1 cellular context compared by ENCODE assay signal in the genomic region with DNA sequence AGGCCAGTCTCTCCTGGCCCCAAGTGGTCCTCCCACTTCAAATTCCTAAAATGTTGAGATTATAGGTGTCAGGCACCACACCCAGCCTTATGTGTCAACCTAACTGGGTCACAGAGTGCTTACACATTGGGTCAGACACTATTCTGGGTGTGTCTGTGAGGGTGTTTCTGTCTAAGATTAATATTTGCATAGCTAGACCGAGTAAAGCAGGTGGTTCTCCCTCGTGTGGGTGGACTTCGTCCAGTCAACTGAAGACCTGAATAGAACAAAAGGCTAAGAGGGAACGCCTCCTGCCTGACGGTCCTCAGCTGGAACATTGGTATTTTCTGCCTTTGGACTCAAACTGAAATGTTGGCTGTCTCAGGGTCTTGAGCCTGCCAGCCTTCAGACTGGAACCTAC.
TF ChIP-seq lines count a peak whose summit lies in the region.

No MANE protein-coding gene starts in this region.

TF ChIP-seq in HepG2, 621 proteins besides CTCF, POLR2A, EP300 and RAD21 (continued from another document and continues in another):
- TF ChIP-seq GTF2F1 (IDR thresholded peaks at IDR 0.05; ENCODE audit: low read length) (no peak), ELF3 (CRISPR knock-in tag; IDR thresholded peaks at IDR 0.05) (0 out of 2 replicates have a peak, but pooled peaks have one; percentile 25), ZNF136 (CRISPR knock-in tag; IDR thresholded peaks at IDR 0.05; ENCODE audit: low read depth) (no peak), ZBTB7B (CRISPR knock-in tag; IDR thresholded peaks at IDR 0.05) (no peak), POLR2AphosphoS5 (IDR thresholded peaks at IDR 0.05; ENCODE audit: low read depth, low read length) (no peak), KDM6A (CRISPR knock-in tag; IDR thresholded peaks at IDR 0.05; ENCODE audit: low read depth) (no peak), NCOA2 (CRISPR knock-in tag; IDR thresholded peaks at IDR 0.05) (no peak), ARNT2 (CRISPR knock-in tag; IDR thresholded peaks at IDR 0.05; ENCODE audit: low read depth) (no peak), FOXP1 (IDR thresholded peaks at IDR 0.05) (no peak), FOXP1 (CRISPR knock-in tag; IDR thresholded peaks at IDR 0.05) (0 out of 2 replicates have a peak, but pooled peaks have one; percentile 40), SRY (CRISPR knock-in tag; IDR thresholded peaks at IDR 0.05) (no peak), YY1 (IDR thresholded peaks at IDR 0.05; ENCODE audit: insufficient read depth, insufficient replicate concordance, low read depth, low read length) (no peak), SKI (IDR thresholded peaks at IDR 0.05; ENCODE audit: partially characterized antibody) (peak; percentile 84), PHB2 (IDR thresholded peaks at IDR 0.05; ENCODE audit: partially characterized antibody) (no peak), ZNF12 (CRISPR knock-in tag; IDR thresholded peaks at IDR 0.05) (no peak), ATF7 (IDR thresholded peaks at IDR 0.05) (no peak), ATF7 (CRISPR knock-in tag; IDR thresholded peaks at IDR 0.05) (no peak), ZNF17 (CRISPR knock-in tag; IDR thresholded peaks at IDR 0.05) (no peak), FOXJ3 (CRISPR knock-in tag; IDR thresholded peaks at IDR 0.05; ENCODE audit: borderline replicate concordance) (peak; percentile 68; the same call in 1 of the 2 replicates), ARID5B (CRISPR knock-in tag; IDR thresholded peaks at IDR 0.05) (peak; percentile 65), E2F2 (CRISPR knock-in tag; IDR thresholded peaks at IDR 0.05; ENCODE audit: borderline replicate concordance) (no peak), ISL2 (CRISPR knock-in tag; IDR thresholded peaks at IDR 0.05) (no peak), FOSL1 (CRISPR knock-in tag; IDR thresholded peaks at IDR 0.05; ENCODE audit: borderline replicate concordance) (no peak), KMT2A (CRISPR knock-in tag; IDR thresholded peaks at IDR 0.05) (no peak), SKIL (CRISPR knock-in tag; IDR thresholded peaks at IDR 0.05; ENCODE audit: borderline replicate concordance) (no peak; the same call in 1 of the 2 replicates), ERF (CRISPR knock-in tag; IDR thresholded peaks at IDR 0.05) (peak; percentile 64; the same call in 1 of the 2 replicates), ZNF563 (CRISPR knock-in tag; IDR thresholded peaks at IDR 0.05) (no peak), ZNF382 (CRISPR knock-in tag; IDR thresholded peaks at IDR 0.05; ENCODE audit: borderline replicate concordance) (no peak), RXRA (CRISPR knock-in tag; IDR thresholded peaks at IDR 0.05) (peak; percentile 37; the same call in 1 of the 2 replicates), HNRNPH1 (optimal IDR thresholded peaks at IDR 0.05; ENCODE audit: low read depth, low read length) (no peak), GABPA (IDR thresholded peaks at IDR 0.05; ENCODE audit: low read depth, low read length) (no peak), GABPA (CRISPR knock-in tag; IDR thresholded peaks at IDR 0.05; ENCODE audit: low read depth) (no peak), ZNF33B (CRISPR knock-in tag; IDR thresholded peaks at IDR 0.05) (no peak), ZNF138 (CRISPR knock-in tag; IDR thresholded peaks at IDR 0.05; ENCODE audit: low read depth) (no peak), MTERF4 (CRISPR knock-in tag; IDR thresholded peaks at IDR 0.05) (no peak), ZSCAN21 (CRISPR knock-in tag; IDR thresholded peaks at IDR 0.05; ENCODE audit: borderline replicate concordance) (no peak), MXD4 (CRISPR knock-in tag; IDR thresholded peaks at IDR 0.05) (0 out of 2 replicates have a peak, but pooled peaks have one; percentile 44), ZNF546 (CRISPR knock-in tag; conservative IDR thresholded peaks at IDR 0.05) (no peak), ZNF552 (CRISPR knock-in tag; IDR thresholded peaks at IDR 0.05; ENCODE audit: borderline replicate concordance) (no peak), KLF16 (CRISPR knock-in tag; IDR thresholded peaks at IDR 0.05) (0 out of 4 replicates have a peak, but pooled peaks of 1 of the 2 experiments have one; percentile 33), EHMT2 (IDR thresholded peaks at IDR 0.05; ENCODE audit: borderline replicate concordance, low read depth, low read length) (peak; percentile 26; the same call in 1 of the 2 replicates)
- TF ChIP-seq, protein P1, sequence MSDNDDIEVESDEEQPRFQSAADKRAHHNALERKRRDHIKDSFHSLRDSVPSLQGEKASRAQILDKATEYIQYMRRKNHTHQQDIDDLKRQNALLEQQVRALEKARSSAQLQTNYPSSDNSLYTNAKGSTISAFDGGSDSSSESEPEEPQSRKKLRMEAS (IDR thresholded peaks at IDR 0.05): peak; percentile 84
- TF ChIP-seq, protein P2, sequence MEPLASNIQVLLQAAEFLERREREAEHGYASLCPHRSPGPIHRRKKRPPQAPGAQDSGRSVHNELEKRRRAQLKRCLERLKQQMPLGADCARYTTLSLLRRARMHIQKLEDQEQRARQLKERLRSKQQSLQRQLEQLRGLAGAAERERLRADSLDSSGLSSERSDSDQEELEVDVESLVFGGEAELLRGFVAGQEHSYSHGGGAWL (CRISPR knock-in tag; IDR thresholded peaks at IDR 0.05): no peak
- TF ChIP-seq, protein P3, sequence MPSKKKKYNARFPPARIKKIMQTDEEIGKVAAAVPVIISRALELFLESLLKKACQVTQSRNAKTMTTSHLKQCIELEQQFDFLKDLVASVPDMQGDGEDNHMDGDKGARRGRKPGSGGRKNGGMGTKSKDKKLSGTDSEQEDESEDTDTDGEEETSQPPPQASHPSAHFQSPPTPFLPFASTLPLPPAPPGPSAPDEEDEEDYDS (CRISPR knock-in tag; IDR thresholded peaks at IDR 0.05): no peak
- TF ChIP-seq, protein P4, sequence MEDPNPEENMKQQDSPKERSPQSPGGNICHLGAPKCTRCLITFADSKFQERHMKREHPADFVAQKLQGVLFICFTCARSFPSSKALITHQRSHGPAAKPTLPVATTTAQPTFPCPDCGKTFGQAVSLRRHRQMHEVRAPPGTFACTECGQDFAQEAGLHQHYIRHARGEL (CRISPR knock-in tag; IDR thresholded peaks at IDR 0.05): no peak
- TF ChIP-seq, protein P5, sequence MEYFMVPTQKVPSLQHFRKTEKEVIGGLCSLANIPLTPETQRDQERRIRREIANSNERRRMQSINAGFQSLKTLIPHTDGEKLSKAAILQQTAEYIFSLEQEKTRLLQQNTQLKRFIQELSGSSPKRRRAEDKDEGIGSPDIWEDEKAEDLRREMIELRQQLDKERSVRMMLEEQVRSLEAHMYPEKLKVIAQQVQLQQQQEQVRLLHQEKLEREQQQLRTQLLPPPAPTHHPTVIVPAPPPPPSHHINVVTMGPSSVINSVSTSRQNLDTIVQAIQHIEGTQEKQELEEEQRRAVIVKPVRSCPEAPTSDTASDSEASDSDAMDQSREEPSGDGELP (IDR thresholded peaks at IDR 0.05; ENCODE audit: borderline replicate concordance, low read depth): peak; percentile 94
- TF ChIP-seq, protein P6, sequence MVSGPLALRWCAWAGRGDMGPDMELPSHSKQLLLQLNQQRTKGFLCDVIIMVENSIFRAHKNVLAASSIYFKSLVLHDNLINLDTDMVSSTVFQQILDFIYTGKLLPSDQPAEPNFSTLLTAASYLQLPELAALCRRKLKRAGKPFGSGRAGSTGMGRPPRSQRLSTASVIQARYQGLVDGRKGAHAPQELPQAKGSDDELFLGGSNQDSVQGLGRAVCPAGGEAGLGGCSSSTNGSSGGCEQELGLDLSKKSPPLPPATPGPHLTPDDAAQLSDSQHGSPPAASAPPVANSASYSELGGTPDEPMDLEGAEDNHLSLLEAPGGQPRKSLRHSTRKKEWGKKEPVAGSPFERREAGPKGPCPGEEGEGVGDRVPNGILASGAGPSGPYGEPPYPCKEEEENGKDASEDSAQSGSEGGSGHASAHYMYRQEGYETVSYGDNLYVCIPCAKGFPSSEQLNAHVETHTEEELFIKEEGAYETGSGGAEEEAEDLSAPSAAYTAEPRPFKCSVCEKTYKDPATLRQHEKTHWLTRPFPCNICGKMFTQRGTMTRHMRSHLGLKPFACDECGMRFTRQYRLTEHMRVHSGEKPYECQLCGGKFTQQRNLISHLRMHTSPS (CRISPR knock-in tag; IDR thresholded peaks at IDR 0.05; ENCODE audit: low read depth): no peak
- TF ChIP-seq, protein P7, sequence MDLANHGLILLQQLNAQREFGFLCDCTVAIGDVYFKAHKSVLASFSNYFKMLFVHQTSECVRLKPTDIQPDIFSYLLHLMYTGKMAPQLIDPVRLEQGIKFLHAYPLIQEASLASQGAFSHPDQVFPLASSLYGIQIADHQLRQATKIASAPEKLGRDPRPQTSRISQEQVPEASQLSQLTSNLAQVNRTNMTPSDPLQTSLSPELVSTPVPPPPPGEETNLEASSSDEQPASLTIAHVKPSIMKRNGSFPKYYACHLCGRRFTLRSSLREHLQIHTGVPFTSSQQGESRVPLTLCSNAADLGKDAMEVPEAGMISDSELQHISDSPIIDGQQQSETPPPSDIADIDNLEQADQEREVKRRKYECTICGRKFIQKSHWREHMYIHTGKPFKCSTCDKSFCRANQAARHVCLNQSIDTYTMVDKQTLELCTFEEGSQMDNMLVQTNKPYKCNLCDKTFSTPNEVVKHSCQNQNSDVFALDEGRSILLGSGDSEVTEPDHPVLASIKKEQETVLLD (CRISPR knock-in tag; IDR thresholded peaks at IDR 0.05; ENCODE audit: low read depth): no peak
- TF ChIP-seq, protein P8, sequence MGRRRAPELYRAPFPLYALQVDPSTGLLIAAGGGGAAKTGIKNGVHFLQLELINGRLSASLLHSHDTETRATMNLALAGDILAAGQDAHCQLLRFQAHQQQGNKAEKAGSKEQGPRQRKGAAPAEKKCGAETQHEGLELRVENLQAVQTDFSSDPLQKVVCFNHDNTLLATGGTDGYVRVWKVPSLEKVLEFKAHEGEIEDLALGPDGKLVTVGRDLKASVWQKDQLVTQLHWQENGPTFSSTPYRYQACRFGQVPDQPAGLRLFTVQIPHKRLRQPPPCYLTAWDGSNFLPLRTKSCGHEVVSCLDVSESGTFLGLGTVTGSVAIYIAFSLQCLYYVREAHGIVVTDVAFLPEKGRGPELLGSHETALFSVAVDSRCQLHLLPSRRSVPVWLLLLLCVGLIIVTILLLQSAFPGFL (CRISPR knock-in tag; IDR thresholded peaks at IDR 0.05): no peak
- TF ChIP-seq, protein P9, sequence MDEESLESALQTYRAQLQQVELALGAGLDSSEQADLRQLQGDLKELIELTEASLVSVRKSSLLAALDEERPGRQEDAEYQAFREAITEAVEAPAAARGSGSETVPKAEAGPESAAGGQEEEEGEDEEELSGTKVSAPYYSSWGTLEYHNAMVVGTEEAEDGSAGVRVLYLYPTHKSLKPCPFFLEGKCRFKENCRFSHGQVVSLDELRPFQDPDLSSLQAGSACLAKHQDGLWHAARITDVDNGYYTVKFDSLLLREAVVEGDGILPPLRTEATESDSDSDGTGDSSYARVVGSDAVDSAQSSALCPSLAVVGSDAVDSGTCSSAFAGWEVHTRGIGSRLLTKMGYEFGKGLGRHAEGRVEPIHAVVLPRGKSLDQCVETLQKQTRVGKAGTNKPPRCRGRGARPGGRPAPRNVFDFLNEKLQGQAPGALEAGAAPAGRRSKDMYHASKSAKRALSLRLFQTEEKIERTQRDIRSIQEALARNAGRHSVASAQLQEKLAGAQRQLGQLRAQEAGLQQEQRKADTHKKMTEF (CRISPR knock-in tag; IDR thresholded peaks at IDR 0.05): peak; percentile 47; the same call in 1 of the 2 replicates
